In the genomic region with DNA sequence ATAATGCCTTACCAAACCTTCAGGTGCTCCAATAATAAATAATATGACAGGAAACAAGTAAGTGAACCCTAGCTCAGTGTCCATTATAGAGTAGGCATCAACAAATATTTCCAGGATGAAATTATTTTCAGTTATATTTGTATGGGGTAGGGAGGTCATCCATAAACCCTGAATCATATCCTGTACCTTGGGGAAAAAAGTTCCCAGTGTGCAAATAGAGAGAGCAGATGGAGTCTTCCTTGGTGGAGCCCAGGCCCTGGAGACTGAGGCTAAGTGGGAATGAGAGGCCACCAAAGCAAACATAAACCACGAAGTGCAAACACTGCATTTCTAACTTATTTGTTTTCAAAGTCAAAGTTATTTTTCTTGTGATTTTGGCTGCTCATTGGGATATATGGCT, we compare ENCODE assay signal across 1 cellular context.
TF ChIP-seq lines count a peak whose summit lies in the region.

No MANE protein-coding gene starts in this region.

TF ChIP-seq in SK-N-SH, 30 proteins besides CTCF, POLR2A, EP300 and RAD21 (continued from another document):
- TF ChIP-seq, protein P1, sequence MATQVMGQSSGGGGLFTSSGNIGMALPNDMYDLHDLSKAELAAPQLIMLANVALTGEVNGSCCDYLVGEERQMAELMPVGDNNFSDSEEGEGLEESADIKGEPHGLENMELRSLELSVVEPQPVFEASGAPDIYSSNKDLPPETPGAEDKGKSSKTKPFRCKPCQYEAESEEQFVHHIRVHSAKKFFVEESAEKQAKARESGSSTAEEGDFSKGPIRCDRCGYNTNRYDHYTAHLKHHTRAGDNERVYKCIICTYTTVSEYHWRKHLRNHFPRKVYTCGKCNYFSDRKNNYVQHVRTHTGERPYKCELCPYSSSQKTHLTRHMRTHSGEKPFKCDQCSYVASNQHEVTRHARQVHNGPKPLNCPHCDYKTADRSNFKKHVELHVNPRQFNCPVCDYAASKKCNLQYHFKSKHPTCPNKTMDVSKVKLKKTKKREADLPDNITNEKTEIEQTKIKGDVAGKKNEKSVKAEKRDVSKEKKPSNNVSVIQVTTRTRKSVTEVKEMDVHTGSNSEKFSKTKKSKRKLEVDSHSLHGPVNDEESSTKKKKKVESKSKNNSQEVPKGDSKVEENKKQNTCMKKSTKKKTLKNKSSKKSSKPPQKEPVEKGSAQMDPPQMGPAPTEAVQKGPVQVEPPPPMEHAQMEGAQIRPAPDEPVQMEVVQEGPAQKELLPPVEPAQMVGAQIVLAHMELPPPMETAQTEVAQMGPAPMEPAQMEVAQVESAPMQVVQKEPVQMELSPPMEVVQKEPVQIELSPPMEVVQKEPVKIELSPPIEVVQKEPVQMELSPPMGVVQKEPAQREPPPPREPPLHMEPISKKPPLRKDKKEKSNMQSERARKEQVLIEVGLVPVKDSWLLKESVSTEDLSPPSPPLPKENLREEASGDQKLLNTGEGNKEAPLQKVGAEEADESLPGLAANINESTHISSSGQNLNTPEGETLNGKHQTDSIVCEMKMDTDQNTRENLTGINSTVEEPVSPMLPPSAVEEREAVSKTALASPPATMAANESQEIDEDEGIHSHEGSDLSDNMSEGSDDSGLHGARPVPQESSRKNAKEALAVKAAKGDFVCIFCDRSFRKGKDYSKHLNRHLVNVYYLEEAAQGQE (IDR thresholded peaks at IDR 0.05; ENCODE audit: low read depth, low read length): no peak
- TF ChIP-seq, protein P2, sequence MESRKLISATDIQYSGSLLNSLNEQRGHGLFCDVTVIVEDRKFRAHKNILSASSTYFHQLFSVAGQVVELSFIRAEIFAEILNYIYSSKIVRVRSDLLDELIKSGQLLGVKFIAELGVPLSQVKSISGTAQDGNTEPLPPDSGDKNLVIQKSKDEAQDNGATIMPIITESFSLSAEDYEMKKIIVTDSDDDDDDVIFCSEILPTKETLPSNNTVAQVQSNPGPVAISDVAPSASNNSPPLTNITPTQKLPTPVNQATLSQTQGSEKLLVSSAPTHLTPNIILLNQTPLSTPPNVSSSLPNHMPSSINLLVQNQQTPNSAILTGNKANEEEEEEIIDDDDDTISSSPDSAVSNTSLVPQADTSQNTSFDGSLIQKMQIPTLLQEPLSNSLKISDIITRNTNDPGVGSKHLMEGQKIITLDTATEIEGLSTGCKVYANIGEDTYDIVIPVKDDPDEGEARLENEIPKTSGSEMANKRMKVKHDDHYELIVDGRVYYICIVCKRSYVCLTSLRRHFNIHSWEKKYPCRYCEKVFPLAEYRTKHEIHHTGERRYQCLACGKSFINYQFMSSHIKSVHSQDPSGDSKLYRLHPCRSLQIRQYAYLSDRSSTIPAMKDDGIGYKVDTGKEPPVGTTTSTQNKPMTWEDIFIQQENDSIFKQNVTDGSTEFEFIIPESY (IDR thresholded peaks at IDR 0.05; ENCODE audit: borderline replicate concordance, low read depth): no peak
- no peak for TF ChIP-seq RCOR1 (IDR thresholded peaks at IDR 0.05; ENCODE audit: low read length)
- TF ChIP-seq, protein P3, sequence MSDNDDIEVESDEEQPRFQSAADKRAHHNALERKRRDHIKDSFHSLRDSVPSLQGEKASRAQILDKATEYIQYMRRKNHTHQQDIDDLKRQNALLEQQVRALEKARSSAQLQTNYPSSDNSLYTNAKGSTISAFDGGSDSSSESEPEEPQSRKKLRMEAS (IDR thresholded peaks at IDR 0.05; ENCODE audit: low read depth): no peak
TF ChIP-seq in SK-N-SH: peak in this region for 0.
